In genomic region chrX:12961191-12961718, GRCh38 we compare ENCODE assay signal across 15 cellular contexts. TPM values are rescaled to one million over a fixed set of nuclear protein-coding genes. Genes with fewer than 3 reads are reported as not detected.
A peak's percentile ranks its signal among the peaks of the same experiment; 100 is the strongest.
DNase-seq lines count a peak whose midpoint lies in the region; ATAC-seq and TF ChIP-seq lines count a peak whose summit lies in the region.
"Had no signal": no experiment of that assay in that cellular context is flagged by ENCODE, and none has a peak within 500 bp of the region (broad histone marks: within the 10 kb centered on the region; RNA-seq: fewer than 3 reads in every experiment).

No MANE protein-coding gene starts in this region.

- no peaks in the 10 kb centered on the region for H3K79me2 ChIP-seq in MM.1S (ENCODE audit: low read length)
- H3K79me2 ChIP-seq: parathyroid adenoma had no signal

- no peak overlapping the region for H3K4me3 Mint-ChIP-seq in activated CD4-positive, alpha-beta T cell treated with anti-CD3 and anti-CD28 coated beads, Interleukin-2, amount 10 ng/mL, durations not matched to agents 7 days and 5 days
- no peak overlapping the region for H3K4me3 Mint-ChIP-seq in chondrocyte (ENCODE audit: unreplicated experiment)
- H3K4me3 Mint-ChIP-seq: GM23338 had no signal

- peak; percentile 25 for TF ChIP-seq CTCF in MM.1S (IDR thresholded peaks at IDR 0.05; ENCODE audit: low read length)
- peak; percentile 24 for TF ChIP-seq CTCF in chondrocyte (IDR thresholded peaks at IDR 0.05)
- peak in 6 of 11 experiments; percentile 9 to 42 (median 20) for TF ChIP-seq CTCF in spleen (IDR thresholded peaks at IDR 0.05 in 8 of 11, conservative IDR thresholded peaks at IDR 0.05 in 3 of 11)
- TF ChIP-seq CTCF in uterus (IDR thresholded peaks at IDR 0.05), result no peak

- H3K36me3 ChIP-seq in MM.1S (replicated peaks; ENCODE audit: insufficient read depth, low read length) (no peaks in the 10 kb centered on the region), spleen (no peaks in the 10 kb centered on the region), uterus (no peaks in the 10 kb centered on the region)
- H3K36me3 ChIP-seq: tibial artery had no signal

- H4K20me1 ChIP-seq in MM.1S (ENCODE audit: insufficient read depth, low read length), result no peaks in the 10 kb centered on the region

- CTCF ChIA-PET in activated CD4-positive, alpha-beta T cell treated with anti-CD3 and anti-CD28 coated beads, Interleukin-2, amount 10 ng/mL, durations not matched to agents 7 days and 5 days (lab: Charles Lee), result interaction anchor here (1.4 to 2.2 kb wide), 3 partner anchors 10 to 17 kb away, joined by 3 to 5 read pairs (median 5); no protein-coding TSS in a partner anchor

- no peak for DNase-seq in activated CD4-positive, alpha-beta T cell treated with anti-CD3 and anti-CD28 coated beads, Interleukin-2, amount 10 ng/mL, durations not matched to agents 7 days and 5 days
- no peak for DNase-seq in activated CD4-positive, alpha-beta T cell treated with anti-CD3 and anti-CD28 coated beads for 48 hours
- peak; percentile 24 for DNase-seq in MM.1S
- no peak for DNase-seq in chondrocyte (ENCODE audit: low spot score)
- DNase-seq in spleen, result no peak
- no peak for DNase-seq in head of caudate nucleus
- no peak for DNase-seq in uterus
- DNase-seq: NCI-H2171 treated with DMSO at 0.1 percent for 48 hours, tibial artery had no signal

- H3K27me3 Mint-ChIP-seq in activated CD4-positive, alpha-beta T cell treated with anti-CD3 and anti-CD28 coated beads, Interleukin-2, amount 10 ng/mL, durations not matched to agents 7 days and 5 days, result no peaks in the 10 kb centered on the region
- no peaks in the 10 kb centered on the region for H3K27me3 Mint-ChIP-seq in chondrocyte (ENCODE audit: low read depth)

- H3K4me1 ChIP-seq in MM.1S (ENCODE audit: low read length) (peaks cover 33% of the 10 kb centered on the region), spleen (peaks cover 21 to 57% (median 48%) of the 10 kb centered on the region in 6 donors), uterus (no peaks in the 10 kb centered on the region)
- H3K4me1 ChIP-seq: parathyroid adenoma had no signal

- POLR2A ChIA-PET in activated CD4-positive, alpha-beta T cell treated with anti-CD3 and anti-CD28 coated beads, Interleukin-2, amount 10 ng/mL, durations not matched to agents 7 days and 5 days (lab: Charles Lee), result no interaction called here

- no peaks in the 10 kb centered on the region for H3K9me2 ChIP-seq in MM.1S (replicated peaks; ENCODE audit: insufficient read depth, low read length)

- no peak overlapping the region for H2AFZ ChIP-seq in MM.1S (ENCODE audit: low read length)
- H2AFZ ChIP-seq: GM23338, parathyroid adenoma had no signal

- H3K36me3 Mint-ChIP-seq in activated CD4-positive, alpha-beta T cell treated with anti-CD3 and anti-CD28 coated beads, Interleukin-2, amount 10 ng/mL, durations not matched to agents 7 days and 5 days (ENCODE audit: low read depth), result peaks cover 3% of the 10 kb centered on the region
- no peaks in the 10 kb centered on the region for H3K36me3 Mint-ChIP-seq in chondrocyte (ENCODE audit: low read depth)

- peaks cover 58% of the 10 kb centered on the region for H3K4me1 Mint-ChIP-seq in activated CD4-positive, alpha-beta T cell treated with anti-CD3 and anti-CD28 coated beads, Interleukin-2, amount 10 ng/mL, durations not matched to agents 7 days and 5 days
- peaks cover 16% of the 10 kb centered on the region for H3K4me1 Mint-ChIP-seq in chondrocyte (ENCODE audit: low read depth)

- intact Hi-C loops in spleen (cut with DNase I; ENCODE audit: low total_unique reads), result no loop called here
- intact Hi-C loops in head of caudate nucleus (cut with DNase I), result no loop called here
- intact Hi-C loops in uterus (cut with DNase I; ENCODE audit: low total_unique reads), result no loop called here

- H3K4me3 ChIP-seq in MM.1S (ENCODE audit: low read length) (no peak overlapping the region), spleen (no peak overlapping the region), uterus (no peak overlapping the region)
- H3K4me3 ChIP-seq: coronary artery, GM23338, smooth muscle cell, tibial artery had no signal

- H3K4me2 ChIP-seq in MM.1S (ENCODE audit: low read depth, low read length), result peak overlapping the region; percentile 25
- H3K4me2 ChIP-seq: GM23338, smooth muscle cell had no signal

- H3F3A ChIP-seq in MM.1S (ENCODE audit: insufficient read depth, low read length), result peaks cover 12% of the 10 kb centered on the region

- H3K9me3 ChIP-seq in MM.1S (replicated peaks; ENCODE audit: insufficient read depth, low read length) (no peaks in the 10 kb centered on the region), spleen (no peaks in the 10 kb centered on the region), uterus (no peaks in the 10 kb centered on the region)
- H3K9me3 ChIP-seq: tibial artery had no signal

- H3K9ac ChIP-seq in MM.1S (ENCODE audit: low read length), result no peak overlapping the region
- H3K9ac ChIP-seq: parathyroid adenoma had no signal

- WGBS in spleen, 5 donors, result 26 to 60% (median 45%) methylated on average over 2 of the region's 2 CpGs

- no peaks in the 10 kb centered on the region for H3K9me3 Mint-ChIP-seq in activated CD4-positive, alpha-beta T cell treated with anti-CD3 and anti-CD28 coated beads, Interleukin-2, amount 10 ng/mL, durations not matched to agents 7 days and 5 days
- no peaks in the 10 kb centered on the region for H3K9me3 Mint-ChIP-seq in chondrocyte (ENCODE audit: low read depth)

- TF ChIP-seq POLR2A in spleen (IDR thresholded peaks at IDR 0.05) (no peak), uterus (IDR thresholded peaks at IDR 0.05) (no peak)

- H3K27ac Mint-ChIP-seq in activated CD4-positive, alpha-beta T cell treated with anti-CD3 and anti-CD28 coated beads, Interleukin-2, amount 10 ng/mL, durations not matched to agents 7 days and 5 days, result peak overlapping the region; percentile 65
- no peak overlapping the region for H3K27ac Mint-ChIP-seq in chondrocyte (ENCODE audit: unreplicated experiment)
- H3K27ac Mint-ChIP-seq: GM23338 had no signal

- H3K27ac ChIP-seq in MM.1S (ENCODE audit: low read length), result peak overlapping the region; percentile 41; the same call in 1 of the 2 replicates
- H3K27ac ChIP-seq in spleen, result peak overlapping the region; percentile 7 to 96 (median 62)
- H3K27ac ChIP-seq in uterus, result no peak overlapping the region
- H3K27ac ChIP-seq: parathyroid adenoma, tibial artery had no signal

- no peaks in the 10 kb centered on the region for H3K27me3 ChIP-seq in MM.1S (replicated peaks; ENCODE audit: insufficient read depth, low read length)
- peaks cover 0 to 4% (median 0%) of the 10 kb centered on the region in 7 donors for H3K27me3 ChIP-seq in spleen (replicated peaks in 1 of 7)
- no peaks in the 10 kb centered on the region for H3K27me3 ChIP-seq in uterus
- H3K27me3 ChIP-seq: tibial artery had no signal

- ATAC-seq in HG03439 (IDR thresholded peaks at IDR 0.05; ENCODE audit: unreplicated experiment), result no peak
- ATAC-seq: GM23338 had no signal

RNA-seq across cellular contexts. Expression of gene TMSB4X, which starts 13.7 kb away (rescaled TPM):
- 1,000 to 10,000 TPM; 9,113 to 9,418 TPM for total RNA-seq in activated CD4-positive, alpha-beta T cell treated with anti-CD3 and anti-CD28 coated beads, Interleukin-2, amount 10 ng/mL, durations not matched to agents 7 days and 5 days
- total RNA-seq in chondrocyte (1,769 to 3,180 TPM (median 3,093 TPM) in 3 replicates), spleen (over 10,000 TPM in 3 of 7 donors, 1,000 to 10,000 TPM in 4; 6,343 to 12,135 (median 6,919) TPM), uterus (1,000 to 10,000 TPM; 2,867 to 6,849 (median 3,091) TPM)
- over 10,000 TPM; 14,844 to 19,174 (median 17,521) TPM for polyA plus RNA-seq in spleen

RNA-seq across cellular contexts. Expression of gene TLR8, which starts 54.8 kb away (rescaled TPM):
- not detected for total RNA-seq in activated CD4-positive, alpha-beta T cell treated with anti-CD3 and anti-CD28 coated beads, Interleukin-2, amount 10 ng/mL, durations not matched to agents 7 days and 5 days
- total RNA-seq in chondrocyte, result not detected in 3 replicates
- 10 to 100 TPM; 19.9 to 76.5 (median 35.7) TPM for total RNA-seq in spleen
- 1 to 10 TPM; 1.1 to 3.5 (median 1.5) TPM for polyA plus RNA-seq in spleen
- total RNA-seq in uterus, result under 1 TPM in 3 of 4 donors, not detected in 1; 0.29 to 0.55 (median 0.55) TPM
- total RNA-seq: GM23338, MCF 10A, smooth muscle cell had no signal
- polyA plus RNA-seq: GM23338, smooth muscle cell had no signal

Comparison
In these comparisons a context has a peak if more than half of its experiments do, and no peak if none do; other contexts are left out.
1. H3K27ac ChIP-seq: peak in MM.1S (single experiment) and spleen (8 of 8); none in uterus (0 of 2).
2. CTCF ChIP-seq: peak in MM.1S (single experiment), chondrocyte (single experiment) and spleen (6 of 11); none in uterus (0 of 4).
3. RNA of gene TLR8, which starts 54.8 kb away (total RNA-seq): 19.9 to 76.5 TPM in spleen; 0.29 to 0.55 TPM in uterus, not detected in activated CD4-positive, alpha-beta T cell treated with anti-CD3 and anti-CD28 coated beads, Interleukin-2, amount 10 ng/mL, durations not matched to agents 7 days and 5 days and not detected in chondrocyte; every median in the first group is over 10 times any median in the second.